ENCODE assay signal across 7 cellular contexts in genomic region chr1:206366131-206366530, GRCh38.
DNase-seq lines count a peak whose midpoint lies in the region; TF ChIP-seq lines count a peak whose summit lies in the region.
"Not testable (repeated sequence)": the region's sequence is repeated elsewhere in the genome, so short reads cannot be mapped to it uniquely, and the experiment has no call there.

No MANE protein-coding gene starts in this region.

- H3K27me3 Mint-ChIP-seq in neural progenitor cell (ENCODE audit: insufficient read depth, low read depth), result not testable (repeated sequence)

- not testable (repeated sequence) for TF ChIP-seq CTCF in HFF-Myc (IDR thresholded peaks at IDR 0.05; ENCODE audit: low read depth, low read length, missing control alignments); astrocyte of the spinal cord (IDR thresholded peaks at IDR 0.05; ENCODE audit: low read depth, low read length); neural progenitor cell (IDR thresholded peaks at IDR 0.05)

- not testable (repeated sequence) for H3K4me3 ChIP-seq in HFF-Myc (replicated peaks; ENCODE audit: low read depth, low read length); SJCRH30; astrocyte of the spinal cord (ENCODE audit: low read depth, low read length); neural progenitor cell

- not testable (repeated sequence) for H3K4me1 ChIP-seq in SJCRH30, neural progenitor cell

- in situ Hi-C loops in astrocyte of the spinal cord (cut with HindIII; ENCODE audit: low sequenced_read_pairs), result not testable (repeated sequence)

- H3K27ac Mint-ChIP-seq in neural progenitor cell, result peak overlapping the region; percentile 79

- not testable (repeated sequence) for H3K27me3 ChIP-seq in SJCRH30, neural progenitor cell

- not testable (repeated sequence) for H4K20me1 ChIP-seq in neural progenitor cell (ENCODE audit: low read depth)

- H3K9ac ChIP-seq in neural progenitor cell, result not testable (repeated sequence)

- not testable (repeated sequence) for H3K4me2 ChIP-seq in neural progenitor cell

- not testable (repeated sequence) for H3K4me1 Mint-ChIP-seq in neural progenitor cell

- peak; percentile 10 for DNase-seq in ELF-1 (ENCODE audit: low read depth, low spot score)
- peak; percentile 24 for DNase-seq in HFF-Myc (ENCODE audit: extremely low read depth, low read depth)
- peak; percentile 77 to 85 for DNase-seq in SJCRH30
- DNase-seq in astrocyte of the spinal cord (ENCODE audit: low read depth, low spot score), result peak; percentile 15
- DNase-seq in fibroblast of peridontal ligament (ENCODE audit: extremely low read depth), result peak; percentile 15
- DNase-seq in iris pigment epithelial cell (ENCODE audit: low read depth), result peak; percentile 22
- peak; percentile 10 for DNase-seq in neural progenitor cell (ENCODE audit: low spot score)

- H3K36me3 ChIP-seq in SJCRH30, neural progenitor cell: not testable (repeated sequence)

- not testable (repeated sequence) for H2AFZ ChIP-seq in neural progenitor cell (replicated peaks)

- peak overlapping the region; percentile 18 for H3K4me3 Mint-ChIP-seq in neural progenitor cell

- H3K9me3 ChIP-seq in SJCRH30 (replicated peaks); neural progenitor cell (ENCODE audit: low read depth): not testable (repeated sequence)

- peak overlapping the region; percentile 92 for H3K27ac ChIP-seq in SJCRH30
- not testable (repeated sequence) for H3K27ac ChIP-seq in neural progenitor cell

- H3K9me3 Mint-ChIP-seq in neural progenitor cell, result not testable (repeated sequence)

- not testable (repeated sequence) for H3K36me3 Mint-ChIP-seq in neural progenitor cell

- not testable (repeated sequence) for H3F3A ChIP-seq in neural progenitor cell (ENCODE audit: low read depth)

- not testable (repeated sequence) for H3K79me2 ChIP-seq in neural progenitor cell (ENCODE audit: low read depth)

Comparison
In these comparisons a context has a peak if more than half of its experiments do, and no peak if none do; other contexts are left out.
1. DNase-seq: peak in every context shown above with its lines; median percentile 81 in SJCRH30; 24 in HFF-Myc; 22 in iris pigment epithelial cell; 15 in astrocyte of the spinal cord; 15 in fibroblast of peridontal ligament; 10 in ELF-1; 10 in neural progenitor cell.